1 cellular context compared by ENCODE assay signal in the genomic region with DNA sequence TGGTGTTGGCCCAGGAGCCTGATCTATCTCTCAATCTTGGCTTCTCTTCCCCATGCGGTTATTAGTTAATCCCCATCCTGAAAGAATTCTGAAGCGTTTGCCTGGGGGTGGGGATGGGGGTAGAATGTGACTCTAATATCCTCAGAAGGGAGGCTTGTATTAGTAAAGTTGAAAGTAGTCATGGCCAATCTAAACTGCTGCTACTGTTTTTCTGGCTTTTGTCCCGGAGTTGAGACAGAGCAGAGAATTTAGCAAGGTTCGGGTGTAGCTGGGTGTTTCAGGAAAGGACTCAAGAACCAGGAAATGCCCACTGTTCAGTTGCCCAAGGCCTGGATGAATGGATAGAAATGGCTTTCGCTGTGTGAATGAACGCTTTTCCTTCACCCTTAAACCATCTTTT.
TF ChIP-seq lines count a peak whose summit lies in the region.

No MANE protein-coding gene starts in this region.

TF ChIP-seq in WTC11, 78 proteins besides CTCF, POLR2A, EP300 and RAD21 (continued from another document):
- TF ChIP-seq, protein P1, sequence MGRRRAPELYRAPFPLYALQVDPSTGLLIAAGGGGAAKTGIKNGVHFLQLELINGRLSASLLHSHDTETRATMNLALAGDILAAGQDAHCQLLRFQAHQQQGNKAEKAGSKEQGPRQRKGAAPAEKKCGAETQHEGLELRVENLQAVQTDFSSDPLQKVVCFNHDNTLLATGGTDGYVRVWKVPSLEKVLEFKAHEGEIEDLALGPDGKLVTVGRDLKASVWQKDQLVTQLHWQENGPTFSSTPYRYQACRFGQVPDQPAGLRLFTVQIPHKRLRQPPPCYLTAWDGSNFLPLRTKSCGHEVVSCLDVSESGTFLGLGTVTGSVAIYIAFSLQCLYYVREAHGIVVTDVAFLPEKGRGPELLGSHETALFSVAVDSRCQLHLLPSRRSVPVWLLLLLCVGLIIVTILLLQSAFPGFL (CRISPR knock-in tag; IDR thresholded peaks at IDR 0.05; ENCODE audit: borderline replicate concordance) = no peak
- TF ChIP-seq, protein P2, sequence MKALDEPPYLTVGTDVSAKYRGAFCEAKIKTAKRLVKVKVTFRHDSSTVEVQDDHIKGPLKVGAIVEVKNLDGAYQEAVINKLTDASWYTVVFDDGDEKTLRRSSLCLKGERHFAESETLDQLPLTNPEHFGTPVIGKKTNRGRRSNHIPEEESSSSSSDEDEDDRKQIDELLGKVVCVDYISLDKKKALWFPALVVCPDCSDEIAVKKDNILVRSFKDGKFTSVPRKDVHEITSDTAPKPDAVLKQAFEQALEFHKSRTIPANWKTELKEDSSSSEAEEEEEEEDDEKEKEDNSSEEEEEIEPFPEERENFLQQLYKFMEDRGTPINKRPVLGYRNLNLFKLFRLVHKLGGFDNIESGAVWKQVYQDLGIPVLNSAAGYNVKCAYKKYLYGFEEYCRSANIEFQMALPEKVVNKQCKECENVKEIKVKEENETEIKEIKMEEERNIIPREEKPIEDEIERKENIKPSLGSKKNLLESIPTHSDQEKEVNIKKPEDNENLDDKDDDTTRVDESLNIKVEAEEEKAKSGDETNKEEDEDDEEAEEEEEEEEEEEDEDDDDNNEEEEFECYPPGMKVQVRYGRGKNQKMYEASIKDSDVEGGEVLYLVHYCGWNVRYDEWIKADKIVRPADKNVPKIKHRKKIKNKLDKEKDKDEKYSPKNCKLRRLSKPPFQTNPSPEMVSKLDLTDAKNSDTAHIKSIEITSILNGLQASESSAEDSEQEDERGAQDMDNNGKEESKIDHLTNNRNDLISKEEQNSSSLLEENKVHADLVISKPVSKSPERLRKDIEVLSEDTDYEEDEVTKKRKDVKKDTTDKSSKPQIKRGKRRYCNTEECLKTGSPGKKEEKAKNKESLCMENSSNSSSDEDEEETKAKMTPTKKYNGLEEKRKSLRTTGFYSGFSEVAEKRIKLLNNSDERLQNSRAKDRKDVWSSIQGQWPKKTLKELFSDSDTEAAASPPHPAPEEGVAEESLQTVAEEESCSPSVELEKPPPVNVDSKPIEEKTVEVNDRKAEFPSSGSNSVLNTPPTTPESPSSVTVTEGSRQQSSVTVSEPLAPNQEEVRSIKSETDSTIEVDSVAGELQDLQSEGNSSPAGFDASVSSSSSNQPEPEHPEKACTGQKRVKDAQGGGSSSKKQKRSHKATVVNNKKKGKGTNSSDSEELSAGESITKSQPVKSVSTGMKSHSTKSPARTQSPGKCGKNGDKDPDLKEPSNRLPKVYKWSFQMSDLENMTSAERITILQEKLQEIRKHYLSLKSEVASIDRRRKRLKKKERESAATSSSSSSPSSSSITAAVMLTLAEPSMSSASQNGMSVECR (CRISPR knock-in tag; IDR thresholded peaks at IDR 0.05; ENCODE audit: borderline replicate concordance) = no peak
- TF ChIP-seq EMX1 (CRISPR knock-in tag; IDR thresholded peaks at IDR 0.05) = no peak
- TF ChIP-seq, protein P3, sequence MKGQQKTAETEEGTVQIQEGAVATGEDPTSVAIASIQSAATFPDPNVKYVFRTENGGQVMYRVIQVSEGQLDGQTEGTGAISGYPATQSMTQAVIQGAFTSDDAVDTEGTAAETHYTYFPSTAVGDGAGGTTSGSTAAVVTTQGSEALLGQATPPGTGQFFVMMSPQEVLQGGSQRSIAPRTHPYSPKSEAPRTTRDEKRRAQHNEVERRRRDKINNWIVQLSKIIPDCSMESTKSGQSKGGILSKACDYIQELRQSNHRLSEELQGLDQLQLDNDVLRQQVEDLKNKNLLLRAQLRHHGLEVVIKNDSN (CRISPR knock-in tag; IDR thresholded peaks at IDR 0.05) = no peak
- TF ChIP-seq, protein P4, sequence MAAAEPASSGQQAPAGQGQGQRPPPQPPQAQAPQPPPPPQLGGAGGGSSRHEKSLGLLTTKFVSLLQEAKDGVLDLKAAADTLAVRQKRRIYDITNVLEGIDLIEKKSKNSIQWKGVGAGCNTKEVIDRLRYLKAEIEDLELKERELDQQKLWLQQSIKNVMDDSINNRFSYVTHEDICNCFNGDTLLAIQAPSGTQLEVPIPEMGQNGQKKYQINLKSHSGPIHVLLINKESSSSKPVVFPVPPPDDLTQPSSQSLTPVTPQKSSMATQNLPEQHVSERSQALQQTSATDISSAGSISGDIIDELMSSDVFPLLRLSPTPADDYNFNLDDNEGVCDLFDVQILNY (CRISPR knock-in tag; IDR thresholded peaks at IDR 0.05) = no peak
- TF ChIP-seq, protein P5, sequence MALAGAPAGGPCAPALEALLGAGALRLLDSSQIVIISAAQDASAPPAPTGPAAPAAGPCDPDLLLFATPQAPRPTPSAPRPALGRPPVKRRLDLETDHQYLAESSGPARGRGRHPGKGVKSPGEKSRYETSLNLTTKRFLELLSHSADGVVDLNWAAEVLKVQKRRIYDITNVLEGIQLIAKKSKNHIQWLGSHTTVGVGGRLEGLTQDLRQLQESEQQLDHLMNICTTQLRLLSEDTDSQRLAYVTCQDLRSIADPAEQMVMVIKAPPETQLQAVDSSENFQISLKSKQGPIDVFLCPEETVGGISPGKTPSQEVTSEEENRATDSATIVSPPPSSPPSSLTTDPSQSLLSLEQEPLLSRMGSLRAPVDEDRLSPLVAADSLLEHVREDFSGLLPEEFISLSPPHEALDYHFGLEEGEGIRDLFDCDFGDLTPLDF (CRISPR knock-in tag; IDR thresholded peaks at IDR 0.05) = no peak
- TF ChIP-seq TEAD1 (CRISPR knock-in tag; IDR thresholded peaks at IDR 0.05) = no peak
TF ChIP-seq in WTC11: peak in this region for 0.
